In the genomic region with DNA sequence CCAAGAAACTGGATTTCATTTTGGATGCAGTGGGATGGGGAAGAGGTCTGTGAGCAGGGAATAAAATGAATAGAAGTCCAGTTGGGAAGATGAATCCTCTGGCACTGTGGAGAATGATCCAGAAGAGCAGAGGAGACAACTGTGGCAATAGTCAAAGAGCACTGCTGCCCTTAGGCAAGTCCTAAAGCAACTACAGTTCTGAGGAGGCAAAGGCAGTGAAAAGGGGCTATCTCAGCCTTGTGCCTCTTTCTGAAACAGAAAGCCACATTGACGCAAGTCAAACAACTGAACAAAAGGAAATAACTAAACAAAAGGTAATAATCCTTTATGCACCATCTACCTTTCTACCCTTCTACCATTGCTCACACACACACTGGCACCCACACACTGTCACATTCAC, we compare ENCODE assay signal across 13 cellular contexts.
"Had no signal": no experiment of that assay in that cellular context is flagged by ENCODE, and none has a peak within 500 bp of the region (broad histone marks: within the 10 kb centered on the region; RNA-seq: fewer than 3 reads in every experiment).

No MANE protein-coding gene starts in this region.

- H3K27ac Mint-ChIP-seq: naive thymus-derived CD4-positive, alpha-beta T cell had no signal

- DNase-seq: activated CD8-positive, alpha-beta memory T cell treated with anti-CD3 and anti-CD28 coated beads, Interleukin-2, amount 50 U/mL, for 48 hours; activated gamma-delta T cell treated with Interleukin-2 at 50 U/mL for 16 hours; amniotic stem cell; body of pancreas; central memory CD4-positive, alpha-beta T cell; effector CD4-positive, alpha-beta T cell; foreskin melanocyte; heart left ventricle; left colon; naive thymus-derived CD4-positive, alpha-beta T cell; SW 1271; T-helper 9 cell; tibial artery had no signal

- H3K4me3 Mint-ChIP-seq: naive thymus-derived CD4-positive, alpha-beta T cell had no signal

- ATAC-seq: body of pancreas; heart left ventricle; left colon; naive thymus-derived CD4-positive, alpha-beta T cell had no signal
